In genomic region chr4:86007042-86007441, GRCh38 we compare ENCODE assay signal across 26 cellular contexts.
"Had no signal": no experiment of that assay in that cellular context is flagged by ENCODE, and none has a peak within 500 bp of the region (broad histone marks: within the 10 kb centered on the region; RNA-seq: fewer than 3 reads in every experiment).

No MANE protein-coding gene starts in this region.

- H3K4me3 ChIP-seq: esophagus squamous epithelium had no signal

- H3K36me3 ChIP-seq: brain microvascular endothelial cell, esophagus squamous epithelium had no signal

- DNase-seq: activated CD4-positive, alpha-beta T cell treated with anti-CD3 and anti-CD28 coated beads for 36 hours; activated CD4-positive, alpha-beta T cell treated with anti-CD3 and anti-CD28 coated beads, Interleukin-2, amount 10 ng/mL, durations not matched to agents 24 days and 14 days; activated CD4-positive, alpha-beta T cell treated with anti-CD3 and anti-CD28 coated beads, Interleukin-2, amount 50 U/mL, for 48 hours; activated CD4-positive, CD25-positive, alpha-beta regulatory T cell; activated CD4-positive, CD25-positive, alpha-beta regulatory T cell treated with anti-CD3 and anti-CD28 coated beads, Interleukin-2, amount 50 U/mL, for 72 hours; activated CD8-positive, alpha-beta memory T cell treated with anti-CD3 and anti-CD28 coated beads for 24 hours; activated CD8-positive, alpha-beta T cell treated with anti-CD3 and anti-CD28 coated beads for 36 hours; activated effector memory CD4-positive, alpha-beta T cell treated with Interleukin-2 at 50 U/mL for 16 hours; activated gamma-delta T cell treated with Interleukin-2 at 50 U/mL for 16 hours; activated naive CD4-positive, alpha-beta T cell treated with anti-CD3 and anti-CD28 coated beads, Interleukin-2, amount 50 U/mL, for 16 hours; activated naive CD4-positive, alpha-beta T cell treated with Interleukin-2 at 50 U/mL for 16 hours; activated T-cell treated with anti-CD3 and anti-CD28 coated beads, Interleukin-2, amount 50 U/mL, for 4 hours; amniotic stem cell; brain microvascular endothelial cell; caudate nucleus; cortex of kidney; dermis blood vessel endothelial cell; effector CD8-positive, alpha-beta T cell; esophagus squamous epithelium; foreskin fibroblast; head of caudate nucleus; T-helper 1 cell; T-helper 17 cell; T1000 had no signal

- H3K27ac ChIP-seq: brain microvascular endothelial cell, epithelial cell of prostate, esophagus squamous epithelium had no signal

- H3K27me3 ChIP-seq: brain microvascular endothelial cell, esophagus squamous epithelium had no signal

- ATAC-seq: activated CD4-positive, alpha-beta T cell treated with anti-CD3 and anti-CD28 coated beads for 36 hours; activated CD8-positive, alpha-beta T cell treated with anti-CD3 and anti-CD28 coated beads for 36 hours; activated T-cell treated with anti-CD3 and anti-CD28 coated beads, Interleukin-2, amount 50 U/mL, for 4 hours; activated T-helper 17 cell treated with anti-CD3 and anti-CD28 coated beads, Interleukin-2, amount 50 U/mL, for 72 hours; T-helper 17 cell had no signal
